Comparison of ENCODE assay signal across 1 cellular context in genomic region chr7:98534493-98534892, GRCh38.
TF ChIP-seq lines count a peak whose summit lies in the region.

No MANE protein-coding gene starts in this region.

TF ChIP-seq in HEK293, 187 proteins besides CTCF, POLR2A, EP300 and RAD21 (continued from another document):
- TF ChIP-seq MEIS1 (CRISPR knock-in tag; IDR thresholded peaks at IDR 0.05; ENCODE audit: borderline replicate concordance) = no peak
- no peak for TF ChIP-seq ZNF433 (tag by site-specific recombination; IDR thresholded peaks at IDR 0.05; ENCODE audit: low read depth)
- TF ChIP-seq KLF7 (tag by site-specific recombination; IDR thresholded peaks at IDR 0.05; ENCODE audit: borderline replicate concordance) = no peak
- TF ChIP-seq ATF2 (tag by site-specific recombination; IDR thresholded peaks at IDR 0.05; ENCODE audit: low read depth) = no peak
- TF ChIP-seq TSHZ1 (tag by site-specific recombination; IDR thresholded peaks at IDR 0.05; ENCODE audit: borderline replicate concordance) = no peak
TF ChIP-seq in HEK293: peak in this region for 1.
